17 cellular contexts compared by ENCODE assay signal in the genomic region with DNA sequence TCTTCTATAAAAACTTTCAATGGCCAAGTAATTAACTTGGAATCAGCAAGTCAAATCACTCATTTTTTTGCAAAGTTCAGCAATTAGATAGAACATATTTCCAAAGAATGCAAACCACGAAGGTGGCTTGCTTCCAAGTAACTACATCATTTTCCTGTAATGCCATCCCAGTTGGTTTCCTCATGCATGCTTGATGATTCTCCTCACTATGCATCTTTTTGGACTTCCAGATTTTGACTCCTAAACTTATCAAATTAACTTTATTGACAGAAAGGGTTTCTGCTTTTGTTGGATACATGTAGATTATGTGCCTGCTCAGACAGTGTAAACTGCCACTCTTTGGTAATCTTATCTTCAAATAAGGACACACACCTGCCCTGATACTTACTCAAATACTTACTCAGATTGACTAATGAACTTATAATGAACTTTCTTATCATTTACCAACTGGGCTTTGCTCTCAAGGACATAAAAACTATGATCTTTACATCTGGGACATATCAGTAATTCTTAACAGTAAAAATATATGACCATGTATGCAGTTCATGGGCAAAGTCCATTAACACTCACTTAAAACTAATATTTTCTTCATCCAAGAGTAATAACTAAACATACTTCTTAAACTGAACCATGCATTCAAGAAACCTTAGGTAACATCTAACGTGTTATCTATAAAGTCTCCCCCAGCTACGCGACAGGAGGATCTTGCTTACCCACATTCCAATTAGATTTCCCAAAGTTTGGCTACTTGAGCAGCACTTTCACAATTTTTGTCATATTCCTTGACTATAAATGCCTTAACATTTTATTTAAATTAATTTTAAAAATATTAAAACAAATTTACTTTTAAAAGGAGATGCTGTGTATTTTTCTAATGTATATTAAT. TPM values are rescaled to one million over a fixed set of nuclear protein-coding genes. Genes with fewer than 3 reads are reported as not detected.
DNase-seq lines count a peak whose midpoint lies in the region; ATAC-seq and TF ChIP-seq lines count a peak whose summit lies in the region.
"Had no signal": no experiment of that assay in that cellular context is flagged by ENCODE, and none has a peak within 500 bp of the region (broad histone marks: within the 10 kb centered on the region; RNA-seq: fewer than 3 reads in every experiment).

No MANE protein-coding gene starts in this region.

- no peaks in the 10 kb centered on the region for H3K4me1 ChIP-seq in breast epithelium
- H3K4me1 ChIP-seq in hepatocyte (ENCODE audit: insufficient read depth), result peaks cover 12% of the 10 kb centered on the region
- H3K4me1 ChIP-seq in HAP-1, result no peaks in the 10 kb centered on the region
- H3K4me1 ChIP-seq: thyroid gland had no signal

- H3K36me3 ChIP-seq in breast epithelium, result no peaks in the 10 kb centered on the region
- no peaks in the 10 kb centered on the region for H3K36me3 ChIP-seq in hepatocyte (replicated peaks; ENCODE audit: insufficient read depth, low read depth)
- H3K36me3 ChIP-seq in HAP-1 (replicated peaks), result no peaks in the 10 kb centered on the region
- H3K36me3 ChIP-seq: neutrophil, thyroid gland had no signal

- CTCF ChIA-PET in MCF 10A (lab: Yijun Ruan, JAX), result interaction anchor here (0.6 kb wide), 1 partner anchor 11 kb away, joined by 3 read pairs; no protein-coding TSS in a partner anchor

- H3K4me1 Mint-ChIP-seq in MCF 10A (ENCODE audit: insufficient read depth, unreplicated experiment), result peaks cover 7% of the 10 kb centered on the region
- peaks cover 6% of the 10 kb centered on the region for H3K4me1 Mint-ChIP-seq in T-helper 2 cell treated with Interferon-gamma antibody and Interleukin-4, amounts not matched to agents 5 μg/mL and 100 μg/mL, for 36 hours (ENCODE audit: low read depth)

- no peaks in the 10 kb centered on the region for H3K27me3 Mint-ChIP-seq in MCF 10A (ENCODE audit: insufficient read depth, unreplicated experiment)
- H3K27me3 Mint-ChIP-seq in T-helper 2 cell treated with Interferon-gamma antibody and Interleukin-4, amounts not matched to agents 5 μg/mL and 100 μg/mL, for 36 hours (ENCODE audit: low read depth), result peaks cover 3% of the 10 kb centered on the region
- H3K27me3 Mint-ChIP-seq: activated naive CD4-positive, alpha-beta T cell treated with anti-CD3 and anti-CD28 coated beads, Interleukin-2, amount 50 U/mL, for 24 hours had no signal

- no peaks in the 10 kb centered on the region for H3K36me3 Mint-ChIP-seq in MCF 10A (ENCODE audit: insufficient read depth, unreplicated experiment)
- H3K36me3 Mint-ChIP-seq in T-helper 2 cell treated with Interferon-gamma antibody and Interleukin-4, amounts not matched to agents 5 μg/mL and 100 μg/mL, for 36 hours (ENCODE audit: low read depth), result no peaks in the 10 kb centered on the region

- BruUV-seq in MCF 10A (replicated peaks; lab: Mats Ljungman, UMichigan), result no TSS peak

- H3K4me3 ChIP-seq in breast epithelium, result no peak overlapping the region
- no peak overlapping the region for H3K4me3 ChIP-seq in astrocyte of the cerebellum (ENCODE audit: low read depth, low read length)
- H3K4me3 ChIP-seq in hepatocyte, result no peak overlapping the region
- no peak overlapping the region for H3K4me3 ChIP-seq in HAP-1
- H3K4me3 ChIP-seq: thyroid gland had no signal

- no peak overlapping the region for H2AFZ ChIP-seq in hepatocyte

- no peak for TF ChIP-seq POLR2A in breast epithelium (IDR thresholded peaks at IDR 0.05)

- peak overlapping the region; percentile 50 for H3K27ac Mint-ChIP-seq in MCF 10A (ENCODE audit: low read depth, unreplicated experiment)
- H3K27ac Mint-ChIP-seq in T-helper 2 cell treated with Interferon-gamma antibody and Interleukin-4, amounts not matched to agents 5 μg/mL and 100 μg/mL, for 36 hours, result no peak overlapping the region

- intact Hi-C loops in MCF 10A (cut with micrococcal nuclease), result loop anchor here (5.0 kb wide), 1 partner anchor 50 kb away; no protein-coding TSS in a partner anchor
- intact Hi-C loops in breast epithelium (cut with DNase I; ENCODE audit: low total_unique reads), result no loop called here

- H3K4me2 ChIP-seq in hepatocyte, result peak overlapping the region; percentile 40

- H3K9me3 ChIP-seq in breast epithelium (no peaks in the 10 kb centered on the region), hepatocyte (ENCODE audit: low read depth) (no peaks in the 10 kb centered on the region), HAP-1 (no peaks in the 10 kb centered on the region)
- H3K9me3 ChIP-seq: neutrophil, thyroid gland had no signal

- TF ChIP-seq CTCF in MCF 10A (IDR thresholded peaks at IDR 0.05; ENCODE audit: unreplicated experiment), result no peak
- TF ChIP-seq CTCF in breast epithelium (IDR thresholded peaks at IDR 0.05), result no peak
- no peak for TF ChIP-seq CTCF in astrocyte of the cerebellum (IDR thresholded peaks at IDR 0.05; ENCODE audit: low read depth, low read length, missing control alignments)
- TF ChIP-seq CTCF in hepatocyte (IDR thresholded peaks at IDR 0.05; ENCODE audit: poor library complexity), result no peak

- H3K27ac ChIP-seq in breast epithelium (no peak overlapping the region), hepatocyte (peak overlapping the region; percentile 18)
- H3K27ac ChIP-seq: neutrophil, thyroid gland had no signal

- H3K79me2 ChIP-seq in hepatocyte, result no peaks in the 10 kb centered on the region

- no peak for ATAC-seq in GM18873 (IDR thresholded peaks at IDR 0.05; ENCODE audit: low FRiP score, unreplicated experiment)

- peak; percentile 72 for DNase-seq in MCF 10A (ENCODE audit: unreplicated experiment)
- DNase-seq in breast epithelium (ENCODE audit: low spot score in 2 of 2), result no peak
- peak; percentile 91 for DNase-seq in astrocyte of the cerebellum (ENCODE audit: low read depth)
- DNase-seq in hepatocyte (ENCODE audit: low spot score), result peak; percentile 12
- DNase-seq in T-helper 2 cell treated with Interferon-gamma antibody and Interleukin-4, amounts not matched to agents 5 μg/mL and 100 μg/mL, for 36 hours (ENCODE audit: low spot score), result no peak
- no peak for DNase-seq in NCI-H2081 treated with DMSO at 0.1 percent for 48 hours (lab: John Stamatoyannopoulos, UW)
- no peak for DNase-seq in HAP-1 (ENCODE audit: low spot score in 2 of 2)
- DNase-seq: 8988T; activated CD4-positive, alpha-beta T cell treated with anti-CD3 and anti-CD28 coated beads, Interleukin-2, amount 50 U/mL, for 4 hours; effector memory CD4-positive, alpha-beta T cell; GDM1; NCI-H510A; thyroid gland had no signal

- 50% methylated on average over 4 of the region's 4 CpGs for WGBS in hepatocyte (ENCODE audit: low lambda C conversion rate, missing lambda C conversion rate)

- H4K20me1 ChIP-seq in hepatocyte (ENCODE audit: insufficient read depth, poor library complexity, severe bottlenecking), result no peaks in the 10 kb centered on the region

- H3K9me3 Mint-ChIP-seq in MCF 10A (ENCODE audit: unreplicated experiment), result no peaks in the 10 kb centered on the region
- H3K9me3 Mint-ChIP-seq in T-helper 2 cell treated with Interferon-gamma antibody and Interleukin-4, amounts not matched to agents 5 μg/mL and 100 μg/mL, for 36 hours, result no peaks in the 10 kb centered on the region

- H3K27me3 ChIP-seq in breast epithelium, result no peaks in the 10 kb centered on the region
- no peaks in the 10 kb centered on the region for H3K27me3 ChIP-seq in hepatocyte
- peaks cover 30% of the 10 kb centered on the region for H3K27me3 ChIP-seq in HAP-1 (ENCODE audit: low read depth)
- H3K27me3 ChIP-seq: thyroid gland had no signal

- POLR2A ChIA-PET in MCF 10A (lab: Yijun Ruan, JAX), result interaction anchor here (0.6 kb wide), 1 partner anchor 204 kb away, joined by 3 read pairs; no protein-coding TSS in a partner anchor

- no peaks in the 10 kb centered on the region for H3K9me2 ChIP-seq in hepatocyte (replicated peaks; ENCODE audit: insufficient read depth)

- H3K4me3 Mint-ChIP-seq in MCF 10A (ENCODE audit: unreplicated experiment), result no peak overlapping the region
- no peak overlapping the region for H3K4me3 Mint-ChIP-seq in T-helper 2 cell treated with Interferon-gamma antibody and Interleukin-4, amounts not matched to agents 5 μg/mL and 100 μg/mL, for 36 hours

- in situ Hi-C loops in astrocyte of the cerebellum (cut with HindIII; ENCODE audit: low sequenced_read_pairs), result no loop called here
- in situ Hi-C loops in HAP-1 (cut with MboI; ENCODE audit: low sequenced_read_pairs), result no loop called here

RNA-seq across cellular contexts. Expression of a gene that starts 25.0 kb away (rescaled TPM):
- total RNA-seq in MCF 10A (2022), result 2.1 and 2.4 TPM in 2 replicates
- 1 to 10 TPM in 1 of 3 donors, under 1 TPM in 1, not detected in 1; 0.33 to 1.0 TPM for total RNA-seq in breast epithelium
- total RNA-seq in hepatocyte, result 0.64 and 0.67 TPM in 2 replicates
- polyA plus RNA-seq in hepatocyte, result not detected in 2 replicates
- total RNA-seq: H1 had no signal

Comparison
In these comparisons a context has a peak if more than half of its experiments do, and no peak if none do; other contexts are left out.
1. DNase-seq: peak in MCF 10A (single experiment), astrocyte of the cerebellum (single experiment) and hepatocyte (single experiment); none in breast epithelium (0 of 2), T-helper 2 cell treated with Interferon-gamma antibody and Interleukin-4, amounts not matched to agents 5 μg/mL and 100 μg/mL, for 36 hours (single experiment), NCI-H2081 treated with DMSO at 0.1 percent for 48 hours (single experiment) and HAP-1 (0 of 2).